ENCODE assay signal across 1 cellular context in genomic region chr7:17971392-17971791, GRCh38.
TF ChIP-seq lines count a peak whose summit lies in the region.

No MANE protein-coding gene starts in this region.

TF ChIP-seq in A549, 52 proteins besides CTCF, POLR2A, EP300 and RAD21 (continued from another document):
- TF ChIP-seq NR3C1 (IDR thresholded peaks at IDR 0.05) (no peak), CHD4 (IDR thresholded peaks at IDR 0.05; ENCODE audit: borderline replicate concordance) (no peak)
